ENCODE assay signal across 17 cellular contexts in the genomic region with DNA sequence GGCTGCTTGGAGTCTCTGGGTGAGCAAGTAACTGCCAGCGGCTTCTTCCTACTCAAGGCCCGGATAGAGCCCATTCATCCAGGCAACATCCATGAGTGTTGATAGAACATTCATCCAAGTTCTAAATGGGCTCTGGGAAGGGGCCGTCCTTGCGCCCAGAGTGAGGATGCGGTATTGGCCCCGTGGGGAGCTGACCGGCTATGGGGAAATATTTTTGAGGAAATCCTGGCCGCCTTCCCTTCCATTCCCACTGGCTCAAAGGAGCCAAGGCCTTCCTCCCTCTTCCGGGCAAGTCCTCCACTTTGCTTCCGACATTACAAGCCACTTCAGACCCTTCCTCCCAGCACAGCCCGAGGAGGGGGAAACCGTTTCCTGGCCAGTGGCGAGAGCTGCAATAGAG. TPM values are rescaled to one million over a fixed set of nuclear protein-coding genes. Genes with fewer than 3 reads are reported as not detected.
DNase-seq lines count a peak whose midpoint lies in the region; ATAC-seq and TF ChIP-seq lines count a peak whose summit lies in the region.
"Had no signal": no experiment of that assay in that cellular context is flagged by ENCODE, and none has a peak within 500 bp of the region (broad histone marks: within the 10 kb centered on the region; RNA-seq: fewer than 3 reads in every experiment).

No MANE protein-coding gene starts in this region.

- H2BK20ac ChIP-seq in H9 (ENCODE audit: low read depth, low read length, poor library complexity, severe bottlenecking) = no peak overlapping the region

- no peak overlapping the region for H3K4ac ChIP-seq in H9 (ENCODE audit: low read depth, low read length)

- no peak overlapping the region for H3K18ac ChIP-seq in H9 (ENCODE audit: insufficient read length, low read depth, low read length)

- no peak overlapping the region for H2BK5ac ChIP-seq in H9 (ENCODE audit: insufficient read length, low read length)

- DNase-seq in H9 (no peak), WTC11 (ENCODE audit: low spot score) (no peak), left lung (peak; percentile 21 to 27), sciatic nerve (ENCODE audit: low spot score) (peak; percentile 45), GM19238 (ENCODE audit: insufficient read length, low spot score) (no peak)
- DNase-seq: ACHN; GF-D8; KG1; NCI-H1048; NK-92 treated with Interleukin-12 subunit alpha and Interleukin-12 subunit beta, amount 100 ng/mL, for 24 hours; OCI-M1 had no signal

- H3T11ph ChIP-seq in H9 (ENCODE audit: low read length) = no peak overlapping the region

- no peak overlapping the region for H2BK15ac ChIP-seq in H9 (ENCODE audit: low read depth, low read length)

- H3K23ac ChIP-seq in H9 (ENCODE audit: insufficient read length, low read depth, low read length) = no peak overlapping the region

- H3K23me2 ChIP-seq in H9 (ENCODE audit: insufficient read length, low read depth, low read length, poor library complexity, severe bottlenecking) = no peaks in the 10 kb centered on the region

- no peak overlapping the region for H2BK12ac ChIP-seq in H9 (ENCODE audit: insufficient read length, low read depth, low read length)

- no peak overlapping the region for H4K5ac ChIP-seq in H9 (ENCODE audit: insufficient read length, low read depth, low read length)

- H2AFZ ChIP-seq in H9 (ENCODE audit: low read length) = no peak overlapping the region

- H3K79me2 ChIP-seq in H9 (ENCODE audit: insufficient read depth, low read length) = no peaks in the 10 kb centered on the region

- no peak overlapping the region for H3K4me3 Mint-ChIP-seq in H9
- no peak overlapping the region for H3K4me3 Mint-ChIP-seq in WTC11
- H3K4me3 Mint-ChIP-seq: CD4-positive, alpha-beta memory T cell; GM23338 had no signal

- H3K36me3 Mint-ChIP-seq in H9 (ENCODE audit: insufficient read depth in 1 of 3, low read depth in 3 of 3) (no peaks in the 10 kb centered on the region), WTC11 (no peaks in the 10 kb centered on the region)
- H3K36me3 Mint-ChIP-seq: CD4-positive, alpha-beta memory T cell had no signal

- H3K36me3 ChIP-seq in left lung = no peaks in the 10 kb centered on the region

- H4K91ac ChIP-seq in H9 (ENCODE audit: insufficient read length, low read depth, low read length) = no peak overlapping the region

- H3K27ac Mint-ChIP-seq in H9 = no peak overlapping the region; a peak in 1 of 7 replicates
- peak overlapping the region; percentile 78; the same call in 1 of the 2 replicates for H3K27ac Mint-ChIP-seq in WTC11
- H3K27ac Mint-ChIP-seq: GM23338 had no signal

- WGBS in H9 (ENCODE audit: extremely low coverage, insufficient read length, low lambda C conversion rate) = no CpG with 5 or more reads among the region's 13 CpGs

- no peak overlapping the region for H3K56ac ChIP-seq in H9 (ENCODE audit: insufficient read length, low read depth, low read length)

- TF ChIP-seq CTCF in H9 (conservative IDR thresholded peaks at IDR 0.05) (no peak), WTC11 (IDR thresholded peaks at IDR 0.05) (no peak), left lung (IDR thresholded peaks at IDR 0.05) (no peak)

- H3K27me3 Mint-ChIP-seq in H9 (ENCODE audit: low read depth) = no peaks in the 10 kb centered on the region; the same call in none of the 2 replicates
- no peaks in the 10 kb centered on the region; the same call in 1 of the 2 replicates for H3K27me3 Mint-ChIP-seq in WTC11 (ENCODE audit: low read depth)

- H3K14ac ChIP-seq in H9 (ENCODE audit: insufficient read depth, low read length) = no peak overlapping the region

- H3K9ac ChIP-seq in H9 (ENCODE audit: extremely low read depth, insufficient read length, low read length) = no peak overlapping the region

- no peak overlapping the region for H3K4me3 ChIP-seq in left lung
- H3K4me3 ChIP-seq: GM23338 had no signal

- ATAC-seq in WTC11 (no peak), left lung (no peak), sciatic nerve (no peak), GM21367 (IDR thresholded peaks at IDR 0.05; ENCODE audit: unreplicated experiment) (no peak), HG03196 (IDR thresholded peaks at IDR 0.05; ENCODE audit: unreplicated experiment) (no peak)

- H3K27ac ChIP-seq in H9 (ENCODE audit: insufficient read length, low read depth, low read length) = no peak overlapping the region
- H3K27ac ChIP-seq in left lung = no peak overlapping the region
- H3K27ac ChIP-seq: HL-60, RWPE1 had no signal

- H3K4me1 Mint-ChIP-seq in H9 (peaks cover 11 to 13% of the 10 kb centered on the region in 2 experiments), WTC11 (0 out of 2 replicates have a peak, but pooled peaks cover 6% of the 10 kb centered on the region)

- CTCF ChIA-PET in WTC11 (lab: Charles Lee) = interaction anchor here (1.7 kb wide), 2 partner anchors 11 to 81 kb away, joined by 3 to 9 read pairs; no protein-coding TSS in a partner anchor

- H3K9me3 Mint-ChIP-seq in H9 (no peaks in the 10 kb centered on the region), WTC11 (no peaks in the 10 kb centered on the region)
- H3K9me3 Mint-ChIP-seq: GM23338 had no signal

- H4K8ac ChIP-seq in H9 (replicated peaks; ENCODE audit: insufficient read length, low read depth, low read length) = no peak overlapping the region

- no peaks in the 10 kb centered on the region for H3K9me3 ChIP-seq in H9 (ENCODE audit: control insufficient read depth, low read depth, low read length)
- no peaks in the 10 kb centered on the region for H3K9me3 ChIP-seq in left lung

- H2BK120ac ChIP-seq in H9 (ENCODE audit: low read depth, low read length, poor library complexity, severe bottlenecking) = peak overlapping the region; percentile 70

- H3K27me3 ChIP-seq in H9 (ENCODE audit: insufficient read depth, low read length) (no peaks in the 10 kb centered on the region), left lung (peaks cover 0 to 28% of the 10 kb centered on the region in 2 donors)

- no peaks in the 10 kb centered on the region for H3K79me1 ChIP-seq in H9 (ENCODE audit: insufficient read depth, low read depth, low read length, poor library complexity, severe bottlenecking)

- H3K4me1 ChIP-seq in H9 (ENCODE audit: insufficient read depth, low read length) (no peaks in the 10 kb centered on the region), left lung (peaks cover 0 to 7% of the 10 kb centered on the region in 2 donors)

- intact Hi-C loops in left lung (cut with DNase I) = loop anchor here in 1 of 2 donors (10.0 kb wide), 1 partner anchor 131 kb away; no protein-coding TSS in a partner anchor
- intact Hi-C loops in sciatic nerve (cut with DNase I) = no loop called here

- no peaks in the 10 kb centered on the region for H4K20me1 ChIP-seq in H9 (ENCODE audit: control insufficient read depth, insufficient read depth, insufficient read length)

- POLR2A ChIA-PET in WTC11 (lab: Charles Lee) = no interaction called here

- no peak overlapping the region for H2AK5ac ChIP-seq in H9 (ENCODE audit: insufficient read length, low read length)

- H3K4me2 ChIP-seq in H9 (ENCODE audit: insufficient read depth, insufficient read length, low read length) = no peak overlapping the region
- H3K4me2 ChIP-seq: GM23338 had no signal

TF ChIP-seq in WTC11, 78 proteins besides CTCF, POLR2A, EP300 and RAD21 (continues in another document):
- TF ChIP-seq STAT6 (CRISPR knock-in tag; conservative IDR thresholded peaks at IDR 0.05; ENCODE audit: low read depth) = no peak
- no peak for TF ChIP-seq KAT7 (CRISPR knock-in tag; IDR thresholded peaks at IDR 0.05; ENCODE audit: borderline replicate concordance)
- no peak for TF ChIP-seq ETV6 (CRISPR knock-in tag; IDR thresholded peaks at IDR 0.05)
- no peak for TF ChIP-seq ZNF281 (CRISPR knock-in tag; IDR thresholded peaks at IDR 0.05)
- no peak for TF ChIP-seq ZNF416 (CRISPR knock-in tag; IDR thresholded peaks at IDR 0.05)
- no peak for TF ChIP-seq MAX (CRISPR knock-in tag; IDR thresholded peaks at IDR 0.05)

RNA-seq across cellular contexts. Expression of gene C13orf46, which starts 37.7 kb away (rescaled TPM):
- 0.15 and 0.55 TPM in 2 replicates for total RNA-seq in H9 (2021)
- 0.27 to 0.50 TPM (median 0.37 TPM) in 3 replicates for total RNA-seq in WTC11 (2021)
- total RNA-seq in left lung = 1 to 10 TPM; 7.1 to 7.5 TPM
- total RNA-seq in sciatic nerve = 3.6 TPM

Comparison
In these comparisons a context has a peak if more than half of its experiments do, and no peak if none do; other contexts are left out.
1. DNase-seq: peak in left lung (2 of 2) and sciatic nerve (single experiment); none in H9 (single experiment), WTC11 (single experiment) and GM19238 (single experiment).